ENCODE assay signal across 8 cellular contexts in the genomic region with DNA sequence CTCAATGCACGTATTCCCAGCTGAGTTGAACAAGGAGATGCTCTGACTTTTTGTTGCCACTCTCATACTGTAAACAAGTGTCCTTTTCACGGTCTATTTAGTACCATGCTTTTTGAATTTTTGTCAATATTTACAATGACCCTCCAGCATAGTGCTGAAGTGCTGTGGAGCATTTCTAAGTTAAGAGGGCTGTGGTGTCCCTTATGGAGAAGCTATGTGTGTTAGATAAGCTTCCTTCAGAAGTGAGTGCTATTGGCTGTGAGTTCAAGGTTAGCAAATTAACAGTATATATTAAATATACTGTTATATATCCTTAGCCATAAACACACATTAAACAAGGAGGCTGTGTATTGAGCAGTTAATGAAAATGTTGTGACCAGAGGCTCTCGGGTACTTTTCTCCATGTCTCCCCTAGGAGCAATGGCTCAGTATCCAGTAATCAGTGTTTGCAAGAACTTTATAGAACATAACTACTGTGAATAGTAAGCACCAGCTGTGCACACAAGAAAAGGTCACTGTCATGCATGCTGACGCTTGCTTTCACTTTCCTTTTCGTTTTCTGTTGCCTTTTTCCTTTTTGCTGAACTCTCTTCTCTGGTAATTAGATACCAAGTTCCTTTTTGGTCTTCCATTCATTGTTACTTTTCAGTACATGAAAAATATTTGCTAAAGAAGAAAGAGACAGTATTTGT.
A peak's percentile ranks its signal among the peaks of the same experiment; 100 is the strongest.
DNase-seq lines count a peak whose midpoint lies in the region; ATAC-seq, FAIRE-seq and TF ChIP-seq lines count a peak whose summit lies in the region.

No MANE protein-coding gene starts in this region.

- H3K27me3 Mint-ChIP-seq in activated CD4-positive, alpha-beta memory T cell treated with anti-CD3 and anti-CD28 coated beads for 36 hours = no peaks in the 10 kb centered on the region

- H3K27me3 ChIP-seq in tibial artery = no peaks in the 10 kb centered on the region

- peak overlapping the region; percentile 81 for H3K4me3 Mint-ChIP-seq in activated CD4-positive, alpha-beta memory T cell treated with anti-CD3 and anti-CD28 coated beads for 36 hours

- H3K4me1 ChIP-seq in tibial artery = no peaks in the 10 kb centered on the region

- CTCF ChIA-PET in activated CD4-positive, alpha-beta memory T cell treated with anti-CD3 and anti-CD28 coated beads for 36 hours (lab: Charles Lee) = interaction anchor here (0.8 to 1.4 kb wide), 2 partner anchors 9 to 143 kb away, joined by 3 read pairs; no protein-coding TSS in a partner anchor

- DNase-seq in stimulated activated CD4-positive, alpha-beta T cell treated with anti-CD3 and anti-CD28 coated beads, Interleukin-15, amount 100 ng/mL, for 24 hours = peak; percentile 27
- no peak for DNase-seq in stimulated activated CD4-positive, alpha-beta T cell treated with anti-CD3 and anti-CD28 coated beads, Interleukin-12 subunit alpha, Interleukin-12 subunit beta, amount 100 ng/mL, for 4 hours
- DNase-seq in NCI-H1092 treated with DMSO at 0.1 percent for 48 hours (lab: John Stamatoyannopoulos, UW) (peak; percentile 41), tibial artery (no peak), GF-D8 (lab: John Stamatoyannopoulos, UW) (no peak)
- peak; percentile 24 for DNase-seq in activated CD4-positive, alpha-beta memory T cell treated with anti-CD3 and anti-CD28 coated beads for 36 hours

- FAIRE-seq in islet of Langerhans (lab: Jason Lieb, UNC) = peak; percentile 90

- no peaks in the 10 kb centered on the region for H3K9me3 ChIP-seq in tibial artery

- H3K4me1 Mint-ChIP-seq in activated CD4-positive, alpha-beta memory T cell treated with anti-CD3 and anti-CD28 coated beads for 36 hours (ENCODE audit: low read depth) = peaks cover 11% of the 10 kb centered on the region

- POLR2A ChIA-PET in activated CD4-positive, alpha-beta memory T cell treated with anti-CD3 and anti-CD28 coated beads for 36 hours (lab: Charles Lee) = no interaction called here

- peak; percentile 95 for ATAC-seq in HG02678 (IDR thresholded peaks at IDR 0.05; ENCODE audit: unreplicated experiment)

- H3K36me3 Mint-ChIP-seq in activated CD4-positive, alpha-beta memory T cell treated with anti-CD3 and anti-CD28 coated beads for 36 hours = no peaks in the 10 kb centered on the region

- H3K9me3 Mint-ChIP-seq in activated CD4-positive, alpha-beta memory T cell treated with anti-CD3 and anti-CD28 coated beads for 36 hours = no peaks in the 10 kb centered on the region

- intact Hi-C loops in activated CD4-positive, alpha-beta memory T cell treated with anti-CD3 and anti-CD28 coated beads for 36 hours (cut with micrococcal nuclease) = loop anchor here (5.0 kb wide), 4 partner anchors 102 to 267 kb away; a partner anchor contains a TSS
- intact Hi-C loops in tibial artery (cut with DNase I; ENCODE audit: low total_unique reads) = no loop called here

- peak overlapping the region; percentile 31 to 37 for H3K4me3 ChIP-seq in tibial artery

- no peak overlapping the region for H3K27ac ChIP-seq in tibial artery

- no peaks in the 10 kb centered on the region for H3K36me3 ChIP-seq in tibial artery

- H3K27ac Mint-ChIP-seq in activated CD4-positive, alpha-beta memory T cell treated with anti-CD3 and anti-CD28 coated beads for 36 hours = peak overlapping the region; percentile 88

- no peak for TF ChIP-seq CTCF in tibial artery (IDR thresholded peaks at IDR 0.05)

Comparison
In these comparisons a context has a peak if more than half of its experiments do, and no peak if none do; other contexts are left out.
1. DNase-seq: peak in stimulated activated CD4-positive, alpha-beta T cell treated with anti-CD3 and anti-CD28 coated beads, Interleukin-15, amount 100 ng/mL, for 24 hours (single experiment), NCI-H1092 treated with DMSO at 0.1 percent for 48 hours (single experiment) and activated CD4-positive, alpha-beta memory T cell treated with anti-CD3 and anti-CD28 coated beads for 36 hours (single experiment); none in stimulated activated CD4-positive, alpha-beta T cell treated with anti-CD3 and anti-CD28 coated beads, Interleukin-12 subunit alpha, Interleukin-12 subunit beta, amount 100 ng/mL, for 4 hours (single experiment), tibial artery (0 of 2) and GF-D8 (single experiment).